ENCODE assay signal across 26 cellular contexts in the genomic region with DNA sequence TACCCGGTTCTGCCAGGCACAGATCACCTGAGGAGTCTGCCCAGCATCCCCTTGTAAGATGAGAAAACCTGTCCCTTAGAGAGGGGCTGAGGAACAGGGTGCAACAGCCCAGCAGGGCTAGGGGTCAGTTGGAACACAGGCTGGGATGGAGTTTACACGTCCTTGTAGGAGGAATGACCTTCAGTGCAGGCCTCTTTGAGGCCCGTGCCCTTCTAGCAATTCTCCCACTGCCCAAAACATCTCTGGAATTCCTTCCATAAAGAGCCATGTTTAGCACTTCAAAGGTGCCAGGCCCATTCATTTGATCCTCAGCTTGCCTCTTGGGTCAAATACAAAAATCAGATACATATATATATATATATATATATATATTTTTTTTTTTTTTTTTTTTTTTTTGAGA. TPM values are rescaled to one million over a fixed set of nuclear protein-coding genes. Genes with fewer than 3 reads are reported as not detected.
DNase-seq lines count a peak whose midpoint lies in the region; ATAC-seq, FAIRE-seq and TF ChIP-seq lines count a peak whose summit lies in the region.
"Had no signal": no experiment of that assay in that cellular context is flagged by ENCODE, and none has a peak within 500 bp of the region (broad histone marks: within the 10 kb centered on the region; RNA-seq: fewer than 3 reads in every experiment).

No MANE protein-coding gene starts in this region.

- CTCF ChIA-PET in HepG2 (lab: Yijun Ruan, JAX; ENCODE audit: low intra/inter-chr PET ratio, low total read pairs), result no interaction called here

- H3K27me3 ChIP-seq in HepG2 (ENCODE audit: control insufficient read depth in 1 of 2, insufficient read depth in 2 of 2, low read length in 2 of 2) (no peaks in the 10 kb centered on the region; a peak in 1 of 5 replicates), right lobe of liver (no peaks in the 10 kb centered on the region), right cardiac atrium (ENCODE audit: control insufficient read depth, insufficient read depth) (no peaks in the 10 kb centered on the region), upper lobe of right lung (no peaks in the 10 kb centered on the region)
- H3K27me3 ChIP-seq: tibial artery had no signal

- POLR2A ChIA-PET in HepG2 (lab: Yijun Ruan, JAX), result no interaction called here

- H3K4me2 ChIP-seq in HepG2 (ENCODE audit: low read depth, low read length), result no peak overlapping the region

- no peaks in the 10 kb centered on the region for H3K9me3 Mint-ChIP-seq in T-helper 1 cell treated with Interleukin-12 subunit alpha and Interleukin-12 subunit beta and Interleukin-4 antibody, amounts not matched to agents 30 μg/mL and 1 μg/mL, for 36 hours
- H3K9me3 Mint-ChIP-seq: activated B cell treated with CpG ODN at 0.5 μM for 24 hours; HFFc6; natural killer cell; stimulated activated memory B cell treated with anti-CD40 and anti-IgM and Interleukin-4, amounts not matched to agents 10 μg/mL and 1 μg/mL and 100 μg/mL, for 72 hours had no signal

- H3K4me3 Mint-ChIP-seq in T-helper 1 cell treated with Interleukin-12 subunit alpha and Interleukin-12 subunit beta and Interleukin-4 antibody, amounts not matched to agents 30 μg/mL and 1 μg/mL, for 36 hours, result no peak overlapping the region
- H3K4me3 Mint-ChIP-seq: activated B cell treated with CpG ODN at 0.5 μM for 24 hours; B cell; natural killer cell; stimulated activated memory B cell treated with anti-CD40 and anti-IgM and Interleukin-4, amounts not matched to agents 10 μg/mL and 1 μg/mL and 100 μg/mL, for 72 hours had no signal

- peaks cover 41% of the 10 kb centered on the region for H3K4me1 Mint-ChIP-seq in T-helper 1 cell treated with Interleukin-12 subunit alpha and Interleukin-12 subunit beta and Interleukin-4 antibody, amounts not matched to agents 30 μg/mL and 1 μg/mL, for 36 hours (ENCODE audit: low read depth)

- no peak for TF ChIP-seq CTCF in HepG2 (CRISPR knock-in tag; IDR thresholded peaks at IDR 0.05)
- no peak for TF ChIP-seq CTCF in right lobe of liver (IDR thresholded peaks at IDR 0.05)
- TF ChIP-seq CTCF in upper lobe of right lung (IDR thresholded peaks at IDR 0.05), result no peak

- WGBS in HepG2 (ENCODE audit: low lambda C conversion rate), result 55% methylated on average over 3 of the region's 3 CpGs
- 53% methylated on average over 2 of the region's 3 CpGs for WGBS in right lobe of liver (ENCODE audit: insufficient coverage, low coverage, low lambda C conversion rate, missing lambda C conversion rate)
- 63% methylated on average over 3 of the region's 3 CpGs for WGBS in right cardiac atrium

- no peak overlapping the region for H2AFZ ChIP-seq in HepG2 (ENCODE audit: low read length)

- TF ChIP-seq POLR2A in HepG2 (IDR thresholded peaks at IDR 0.05; ENCODE audit: insufficient read depth in 1 of 2, low read depth in 2 of 2, low read length in 2 of 2) (no peak), right lobe of liver (IDR thresholded peaks at IDR 0.05) (no peak)

- no peaks in the 10 kb centered on the region for H3K27me3 Mint-ChIP-seq in T-helper 1 cell treated with Interleukin-12 subunit alpha and Interleukin-12 subunit beta and Interleukin-4 antibody, amounts not matched to agents 30 μg/mL and 1 μg/mL, for 36 hours (ENCODE audit: low read depth)
- H3K27me3 Mint-ChIP-seq: activated B cell treated with CpG ODN at 0.5 μM for 24 hours; B cell; stimulated activated memory B cell treated with anti-CD40 and anti-IgM and Interleukin-4, amounts not matched to agents 10 μg/mL and 1 μg/mL and 100 μg/mL, for 72 hours had no signal

- no peak for FAIRE-seq in HepG2 (lab: Jason Lieb, UNC)

- BruUV-seq in HepG2 (replicated peaks; lab: Mats Ljungman, UMichigan), result no TSS peak

- TF ChIP-seq EP300 in HepG2 (IDR thresholded peaks at IDR 0.05; ENCODE audit: low read depth in 2 of 2, low read length in 2 of 2) (no peak), HepG2 (CRISPR knock-in tag; IDR thresholded peaks at IDR 0.05; ENCODE audit: borderline replicate concordance) (no peak)

- DNase-seq in T-helper 1 cell, result no peak
- no peak for DNase-seq in HepG2 (ENCODE audit: low spot score)
- no peak for DNase-seq in right lobe of liver
- peak in 1 of 3 donors; percentile 13 for DNase-seq in right cardiac atrium
- DNase-seq in upper lobe of right lung, result no peak
- DNase-seq in SIG-M5 (lab: John Stamatoyannopoulos, UW), result no peak
- DNase-seq: activated B cell treated with CpG ODN at 0.5 μM for 24 hours, DMS79 treated with DMSO at 0.1 percent for 48 hours, glutamatergic neuron, HFFc6, KG1, midbrain, natural killer cell, NCI-H1694 treated with DMSO at 0.1 percent for 48 hours, NCI-H526 treated with DMSO at 0.1 percent for 48 hours, T1000, tibial artery had no signal

- H3K4me3 ChIP-seq in HepG2 (replicated peaks in 1 of 3; ENCODE audit: insufficient read depth in 1 of 3, low read depth in 2 of 3, low read length in 3 of 3) (no peak overlapping the region), right lobe of liver (no peak overlapping the region), right cardiac atrium (ENCODE audit: low read length) (no peak overlapping the region), upper lobe of right lung (no peak overlapping the region)
- H3K4me3 ChIP-seq: GM12878, SK-N-MC, tibial artery had no signal

- H3K27ac Mint-ChIP-seq in T-helper 1 cell treated with Interleukin-12 subunit alpha and Interleukin-12 subunit beta and Interleukin-4 antibody, amounts not matched to agents 30 μg/mL and 1 μg/mL, for 36 hours, result peak overlapping the region; percentile 55
- H3K27ac Mint-ChIP-seq: B cell, natural killer cell had no signal

- peaks cover 12% of the 10 kb centered on the region for H3K36me3 Mint-ChIP-seq in T-helper 1 cell treated with Interleukin-12 subunit alpha and Interleukin-12 subunit beta and Interleukin-4 antibody, amounts not matched to agents 30 μg/mL and 1 μg/mL, for 36 hours (ENCODE audit: low read depth)
- H3K36me3 Mint-ChIP-seq: natural killer cell had no signal

- no peaks in the 10 kb centered on the region for H4K20me1 ChIP-seq in HepG2 (ENCODE audit: insufficient read depth, low read length)

- no peak for ATAC-seq in HepG2
- no peak for ATAC-seq in right lobe of liver
- ATAC-seq in right cardiac atrium, result no peak
- ATAC-seq in upper lobe of right lung, result no peak
- ATAC-seq in GM19351 (IDR thresholded peaks at IDR 0.05; ENCODE audit: unreplicated experiment), result no peak
- ATAC-seq: GM12878; natural killer cell; sciatic nerve; stimulated activated memory B cell treated with anti-CD40 and anti-IgM and Interleukin-4, amounts not matched to agents 10 μg/mL and 1 μg/mL and 100 μg/mL, for 72 hours had no signal

- H3K36me3 ChIP-seq in HepG2 (replicated peaks in 1 of 2; ENCODE audit: control insufficient read depth in 1 of 2, insufficient read depth in 2 of 2, low read length in 2 of 2) (0 out of 5 replicates have a peak, but pooled peaks cover 2 to 5% of the 10 kb centered on the region in 2 experiments), right lobe of liver (no peaks in the 10 kb centered on the region), upper lobe of right lung (peaks cover 19% of the 10 kb centered on the region)

- H3K9me3 ChIP-seq in HepG2 (ENCODE audit: low read length) (no peaks in the 10 kb centered on the region), right lobe of liver (no peaks in the 10 kb centered on the region), right cardiac atrium (ENCODE audit: control insufficient read depth, low read length) (no peaks in the 10 kb centered on the region), upper lobe of right lung (no peaks in the 10 kb centered on the region)
- H3K9me3 ChIP-seq: Caco-2, tibial artery had no signal

- H3K27ac ChIP-seq in HepG2 (ENCODE audit: extremely low read length, insufficient read depth, low read length) (peak overlapping the region; percentile 46), right lobe of liver (no peak overlapping the region), right cardiac atrium (ENCODE audit: low read length) (peak overlapping the region; percentile 30), upper lobe of right lung (peak overlapping the region; percentile 18)
- H3K27ac ChIP-seq: 22Rv1, SK-N-MC, tibial artery had no signal

- no peak overlapping the region for H3K9ac ChIP-seq in HepG2 (ENCODE audit: insufficient read depth, low read depth, low read length)

- TF ChIP-seq RAD21 in HepG2 (CRISPR knock-in tag; IDR thresholded peaks at IDR 0.05), result no peak

- intact Hi-C loops in HepG2 (cut with micrococcal nuclease; ENCODE audit: unreplicated experiment) (no loop called here), right lobe of liver (cut with DNase I) (no loop called here), right cardiac atrium (cut with DNase I) (loop anchor here in 1 of 4 donors (10.0 kb wide), 1 partner anchor 596 kb away; no protein-coding TSS in a partner anchor), upper lobe of right lung (cut with DNase I) (no loop called here)

- H3K79me2 ChIP-seq in HepG2 (ENCODE audit: insufficient read depth, low read length), result peaks cover 4% of the 10 kb centered on the region

- H3K4me1 ChIP-seq in HepG2 (ENCODE audit: insufficient read depth, low read length), result peaks cover 41% of the 10 kb centered on the region
- H3K4me1 ChIP-seq in right lobe of liver, result peaks cover 0 to 16% (median 0%) of the 10 kb centered on the region in 4 donors
- peaks cover 7% of the 10 kb centered on the region for H3K4me1 ChIP-seq in right cardiac atrium (ENCODE audit: control insufficient read depth, insufficient read depth, low read length)
- H3K4me1 ChIP-seq in upper lobe of right lung, result peaks cover 10% of the 10 kb centered on the region
- H3K4me1 ChIP-seq: Caco-2 had no signal

- in situ Hi-C loops in HepG2 (cut with HindIII; ENCODE audit: extremely low pct_ligation_motif_present, low pct_unique_long_range_greater_than_20kb), result no loop called here

RNA-seq across cellular contexts. Expression of a gene that starts 4.5 kb away (rescaled TPM):
- total RNA-seq in HepG2 (2016; rRNA removed; fragmentation: Illumina TruSeq; extraction: Trizol), result 6.5 and 13.7 TPM in 2 replicates
- total RNA-seq in HepG2 (2016; cell fraction: cytosol; rRNA removed; fragmentation: Illumina TruSeq; extraction: Trizol; ENCODE audit: low read depth), result 1.8 and 2.6 TPM in 2 replicates
- 9.9 and 14.3 TPM in 2 replicates for total RNA-seq in HepG2 (2016; cell fraction: insoluble cytoplasmic fraction; rRNA removed; fragmentation: Illumina TruSeq; extraction: Trizol)
- 6.1 and 6.2 TPM in 2 replicates for total RNA-seq in HepG2 (2016; cell fraction: membrane; rRNA removed; fragmentation: Illumina TruSeq; extraction: Trizol)
- total RNA-seq in HepG2 (2016; cell fraction: nucleus; rRNA removed; fragmentation: Illumina TruSeq; extraction: Trizol), result 11.2 and 14.3 TPM in 2 replicates
- 9.5 and 13.0 TPM in 2 replicates for polyA plus RNA-seq in HepG2 (2011; rRNA removed)
- polyA plus RNA-seq in HepG2 (2011; cell fraction: cytosol; rRNA removed), result 9.4 and 10.3 TPM in 2 replicates
- polyA plus RNA-seq in HepG2 (2011; cell fraction: nucleus; rRNA removed), result 20.7 and 23.6 TPM in 2 replicates
- polyA plus RNA-seq in HepG2 (2012), result 8.5 and 12.6 TPM in 2 replicates
- 2.0 and 2.2 TPM in 2 replicates for polyA plus RNA-seq in HepG2 (2016; cell fraction: cytosol; fragmentation: Illumina TruSeq; extraction: Trizol; ENCODE audit: low read depth)
- 7.3 and 8.2 TPM in 2 replicates for polyA plus RNA-seq in HepG2 (2016; cell fraction: insoluble cytoplasmic fraction; fragmentation: Illumina TruSeq; extraction: Trizol; ENCODE audit: low read depth)
- polyA plus RNA-seq in HepG2 (2016; cell fraction: membrane; fragmentation: Illumina TruSeq; extraction: Trizol; ENCODE audit: low read depth), result 4.5 and 5.9 TPM in 2 replicates
- 20.2 and 21.3 TPM in 2 replicates for polyA plus RNA-seq in HepG2 (2016; cell fraction: nucleus; fragmentation: Illumina TruSeq; extraction: Trizol; ENCODE audit: insufficient read depth, low read depth)
- 10.3 and 11.2 TPM in 2 replicates for polyA minus RNA-seq in HepG2 (2011; rRNA and poly(A)+ RNA removed; ENCODE audit: low replicate concordance)
- 5.1 and 6.0 TPM in 2 replicates for polyA minus RNA-seq in HepG2 (2011; cell fraction: cytosol; rRNA and poly(A)+ RNA removed)
- polyA minus RNA-seq in HepG2 (2011; cell fraction: nucleus; rRNA and poly(A)+ RNA removed), result 9.7 TPM in 2 replicates
- total RNA-seq in right lobe of liver, result 10 to 100 TPM in 2 of 6 experiments, 1 to 10 TPM in 4; 6.7 to 30.3 (median 9.4) TPM
- 10 to 100 TPM in 1 of 4 donors, 1 to 10 TPM in 3; 7.7 to 10.5 (median 8.4) TPM for total RNA-seq in right cardiac atrium
- 7.4 TPM for polyA plus RNA-seq in right cardiac atrium
- 23.3 TPM for total RNA-seq in upper lobe of right lung

RNA-seq across cellular contexts. Expression of a gene that starts 5.0 kb away (rescaled TPM):
- total RNA-seq in HepG2 (2016; rRNA removed; fragmentation: Illumina TruSeq; extraction: Trizol) (25.2 and 30.9 TPM in 2 replicates), right lobe of liver (10 to 100 TPM; 13.5 to 26.1 (median 22.8) TPM), right cardiac atrium (1 to 10 TPM; 4.6 to 5.8 (median 4.9) TPM), upper lobe of right lung (10.4 TPM)
- total RNA-seq in HepG2 (2016; cell fraction: cytosol; rRNA removed; fragmentation: Illumina TruSeq; extraction: Trizol; ENCODE audit: low read depth), result 3.5 and 3.8 TPM in 2 replicates
- total RNA-seq in HepG2 (2016; cell fraction: insoluble cytoplasmic fraction; rRNA removed; fragmentation: Illumina TruSeq; extraction: Trizol), result 25.0 and 28.4 TPM in 2 replicates
- 7.6 and 8.2 TPM in 2 replicates for total RNA-seq in HepG2 (2016; cell fraction: membrane; rRNA removed; fragmentation: Illumina TruSeq; extraction: Trizol)
- 20.4 and 24.0 TPM in 2 replicates for total RNA-seq in HepG2 (2016; cell fraction: nucleus; rRNA removed; fragmentation: Illumina TruSeq; extraction: Trizol)
- polyA plus RNA-seq in HepG2 (2011; rRNA removed) (16.2 and 20.4 TPM in 2 replicates), right cardiac atrium (2.9 TPM)
- 16.1 and 16.7 TPM in 2 replicates for polyA plus RNA-seq in HepG2 (2011; cell fraction: cytosol; rRNA removed)
- 27.2 and 28.1 TPM in 2 replicates for polyA plus RNA-seq in HepG2 (2011; cell fraction: nucleus; rRNA removed)
- polyA plus RNA-seq in HepG2 (2012), result 13.6 and 14.5 TPM in 2 replicates
- polyA plus RNA-seq in HepG2 (2016; cell fraction: cytosol; fragmentation: Illumina TruSeq; extraction: Trizol; ENCODE audit: low read depth), result 1.1 and 1.2 TPM in 2 replicates
- 18.4 and 20.4 TPM in 2 replicates for polyA plus RNA-seq in HepG2 (2016; cell fraction: insoluble cytoplasmic fraction; fragmentation: Illumina TruSeq; extraction: Trizol; ENCODE audit: low read depth)
- 2.5 and 3.0 TPM in 2 replicates for polyA plus RNA-seq in HepG2 (2016; cell fraction: membrane; fragmentation: Illumina TruSeq; extraction: Trizol; ENCODE audit: low read depth)
- 24.9 and 27.7 TPM in 2 replicates for polyA plus RNA-seq in HepG2 (2016; cell fraction: nucleus; fragmentation: Illumina TruSeq; extraction: Trizol; ENCODE audit: insufficient read depth, low read depth)
- 24.9 and 63.4 TPM in 2 replicates for polyA minus RNA-seq in HepG2 (2011; rRNA and poly(A)+ RNA removed; ENCODE audit: low replicate concordance)
- polyA minus RNA-seq in HepG2 (2011; cell fraction: cytosol; rRNA and poly(A)+ RNA removed), result 15.3 and 17.2 TPM in 2 replicates
- 33.7 and 38.2 TPM in 2 replicates for polyA minus RNA-seq in HepG2 (2011; cell fraction: nucleus; rRNA and poly(A)+ RNA removed)

RNA-seq across cellular contexts. Expression of a gene that starts 27.4 kb away (rescaled TPM):
- total RNA-seq in HepG2 (2016; rRNA removed; fragmentation: Illumina TruSeq; extraction: Trizol) (44.5 and 45.1 TPM in 2 replicates), right lobe of liver (10 to 100 TPM in 4 of 6 experiments, 1 to 10 TPM in 2; 8.1 to 60.9 (median 34.7) TPM), right cardiac atrium (100 to 1,000 TPM; 156 to 184 (median 181) TPM), upper lobe of right lung (108 TPM)
- 20.2 and 21.9 TPM in 2 replicates for total RNA-seq in HepG2 (2016; cell fraction: cytosol; rRNA removed; fragmentation: Illumina TruSeq; extraction: Trizol; ENCODE audit: low read depth)
- 43.7 and 44.8 TPM in 2 replicates for total RNA-seq in HepG2 (2016; cell fraction: insoluble cytoplasmic fraction; rRNA removed; fragmentation: Illumina TruSeq; extraction: Trizol)
- total RNA-seq in HepG2 (2016; cell fraction: membrane; rRNA removed; fragmentation: Illumina TruSeq; extraction: Trizol), result 44.2 and 51.0 TPM in 2 replicates
- 17.2 and 23.9 TPM in 2 replicates for total RNA-seq in HepG2 (2016; cell fraction: nucleus; rRNA removed; fragmentation: Illumina TruSeq; extraction: Trizol)
- polyA plus RNA-seq in HepG2 (2011; rRNA removed) (16.7 and 20.4 TPM in 2 replicates), right cardiac atrium (248 TPM)
- polyA plus RNA-seq in HepG2 (2011; cell fraction: cytosol; rRNA removed), result 27.1 and 29.0 TPM in 2 replicates
- 19.8 and 21.2 TPM in 2 replicates for polyA plus RNA-seq in HepG2 (2011; cell fraction: nucleus; rRNA removed)
- 14.6 and 15.5 TPM in 2 replicates for polyA plus RNA-seq in HepG2 (2012)
- polyA plus RNA-seq in HepG2 (2016; cell fraction: cytosol; fragmentation: Illumina TruSeq; extraction: Trizol; ENCODE audit: low read depth), result 23.2 and 28.8 TPM in 2 replicates
- polyA plus RNA-seq in HepG2 (2016; cell fraction: insoluble cytoplasmic fraction; fragmentation: Illumina TruSeq; extraction: Trizol; ENCODE audit: low read depth), result 43.3 and 55.1 TPM in 2 replicates
- polyA plus RNA-seq in HepG2 (2016; cell fraction: membrane; fragmentation: Illumina TruSeq; extraction: Trizol; ENCODE audit: low read depth), result 46.7 and 49.7 TPM in 2 replicates
- 31.7 and 35.3 TPM in 2 replicates for polyA plus RNA-seq in HepG2 (2016; cell fraction: nucleus; fragmentation: Illumina TruSeq; extraction: Trizol; ENCODE audit: insufficient read depth, low read depth)
- polyA minus RNA-seq in HepG2 (2011; rRNA and poly(A)+ RNA removed; ENCODE audit: low replicate concordance), result 23.4 and 40.0 TPM in 2 replicates
- polyA minus RNA-seq in HepG2 (2011; cell fraction: cytosol; rRNA and poly(A)+ RNA removed), result 12.6 and 16.6 TPM in 2 replicates
- polyA minus RNA-seq in HepG2 (2011; cell fraction: nucleus; rRNA and poly(A)+ RNA removed), result 11.7 and 13.6 TPM in 2 replicates

RNA-seq across cellular contexts. Expression of a gene that starts 27.6 kb away (rescaled TPM):
- total RNA-seq in HepG2 (2016; rRNA removed; fragmentation: Illumina TruSeq; extraction: Trizol), result 42.2 and 45.1 TPM in 2 replicates
- total RNA-seq in HepG2 (2016; cell fraction: cytosol; rRNA removed; fragmentation: Illumina TruSeq; extraction: Trizol; ENCODE audit: low read depth), result 60.5 and 83.6 TPM in 2 replicates
- total RNA-seq in HepG2 (2016; cell fraction: insoluble cytoplasmic fraction; rRNA removed; fragmentation: Illumina TruSeq; extraction: Trizol), result 42.9 and 47.7 TPM in 2 replicates
- total RNA-seq in HepG2 (2016; cell fraction: membrane; rRNA removed; fragmentation: Illumina TruSeq; extraction: Trizol), result 57.6 and 76.2 TPM in 2 replicates
- 22.4 and 23.6 TPM in 2 replicates for total RNA-seq in HepG2 (2016; cell fraction: nucleus; rRNA removed; fragmentation: Illumina TruSeq; extraction: Trizol)
- polyA plus RNA-seq in HepG2 (2011; rRNA removed), result 47.7 and 53.7 TPM in 2 replicates
- 50.2 and 99.7 TPM in 2 replicates for polyA plus RNA-seq in HepG2 (2011; cell fraction: cytosol; rRNA removed)
- polyA plus RNA-seq in HepG2 (2011; cell fraction: nucleus; rRNA removed), result 28.3 and 28.6 TPM in 2 replicates
- polyA plus RNA-seq in HepG2 (2012), result 37.0 and 41.4 TPM in 2 replicates
- 126 and 179 TPM in 2 replicates for polyA plus RNA-seq in HepG2 (2016; cell fraction: cytosol; fragmentation: Illumina TruSeq; extraction: Trizol; ENCODE audit: low read depth)
- polyA plus RNA-seq in HepG2 (2016; cell fraction: insoluble cytoplasmic fraction; fragmentation: Illumina TruSeq; extraction: Trizol; ENCODE audit: low read depth), result 92.6 and 104 TPM in 2 replicates
- 107 and 132 TPM in 2 replicates for polyA plus RNA-seq in HepG2 (2016; cell fraction: membrane; fragmentation: Illumina TruSeq; extraction: Trizol; ENCODE audit: low read depth)
- 69.7 and 73.2 TPM in 2 replicates for polyA plus RNA-seq in HepG2 (2016; cell fraction: nucleus; fragmentation: Illumina TruSeq; extraction: Trizol; ENCODE audit: insufficient read depth, low read depth)
- polyA minus RNA-seq in HepG2 (2011; rRNA and poly(A)+ RNA removed; ENCODE audit: low replicate concordance), result 22.5 and 22.6 TPM in 2 replicates
- 17.3 and 24.3 TPM in 2 replicates for polyA minus RNA-seq in HepG2 (2011; cell fraction: cytosol; rRNA and poly(A)+ RNA removed)
- 8.5 and 13.6 TPM in 2 replicates for polyA minus RNA-seq in HepG2 (2011; cell fraction: nucleus; rRNA and poly(A)+ RNA removed)
- total RNA-seq in right lobe of liver, result 10 to 100 TPM; 19.7 to 27.7 (median 24.4) TPM
- total RNA-seq in right cardiac atrium, result 10 to 100 TPM; 55.2 to 59.7 (median 56.4) TPM
- polyA plus RNA-seq in right cardiac atrium, result 137 TPM
- 28.6 TPM for total RNA-seq in upper lobe of right lung

RNA-seq across cellular contexts. Expression of a gene that starts 31.8 kb away (rescaled TPM):
- total RNA-seq in HepG2 (2016; rRNA removed; fragmentation: Illumina TruSeq; extraction: Trizol) (2.2 and 5.3 TPM in 2 replicates), right lobe of liver (10 to 100 TPM in 1 of 6 experiments, 1 to 10 TPM in 5; 3.1 to 12.0 (median 6.4) TPM), right cardiac atrium (1 to 10 TPM; 3.5 to 4.6 (median 3.7) TPM), upper lobe of right lung (2.9 TPM)
- total RNA-seq in HepG2 (2016; cell fraction: cytosol; rRNA removed; fragmentation: Illumina TruSeq; extraction: Trizol; ENCODE audit: low read depth), result 1.9 TPM in 2 replicates
- 1.9 and 5.0 TPM in 2 replicates for total RNA-seq in HepG2 (2016; cell fraction: insoluble cytoplasmic fraction; rRNA removed; fragmentation: Illumina TruSeq; extraction: Trizol)
- 2.0 and 2.1 TPM in 2 replicates for total RNA-seq in HepG2 (2016; cell fraction: membrane; rRNA removed; fragmentation: Illumina TruSeq; extraction: Trizol)
- total RNA-seq in HepG2 (2016; cell fraction: nucleus; rRNA removed; fragmentation: Illumina TruSeq; extraction: Trizol), result 7.9 and 9.6 TPM in 2 replicates
- polyA plus RNA-seq in HepG2 (2011; rRNA removed) (8.0 and 9.5 TPM in 2 replicates), right cardiac atrium (3.6 TPM)
- 3.6 and 3.7 TPM in 2 replicates for polyA plus RNA-seq in HepG2 (2011; cell fraction: cytosol; rRNA removed)
- polyA plus RNA-seq in HepG2 (2011; cell fraction: nucleus; rRNA removed), result 29.7 and 33.7 TPM in 2 replicates
- polyA plus RNA-seq in HepG2 (2012), result 5.3 and 6.4 TPM in 2 replicates
- polyA plus RNA-seq in HepG2 (2016; cell fraction: cytosol; fragmentation: Illumina TruSeq; extraction: Trizol; ENCODE audit: low read depth), result 0.44 and 0.46 TPM in 2 replicates
- 1.7 and 2.2 TPM in 2 replicates for polyA plus RNA-seq in HepG2 (2016; cell fraction: insoluble cytoplasmic fraction; fragmentation: Illumina TruSeq; extraction: Trizol; ENCODE audit: low read depth)
- 0.60 and 0.85 TPM in 2 replicates for polyA plus RNA-seq in HepG2 (2016; cell fraction: membrane; fragmentation: Illumina TruSeq; extraction: Trizol; ENCODE audit: low read depth)
- 29.4 and 35.3 TPM in 2 replicates for polyA plus RNA-seq in HepG2 (2016; cell fraction: nucleus; fragmentation: Illumina TruSeq; extraction: Trizol; ENCODE audit: insufficient read depth, low read depth)
- polyA minus RNA-seq in HepG2 (2011; rRNA and poly(A)+ RNA removed; ENCODE audit: low replicate concordance), result 7.1 and 8.2 TPM in 2 replicates
- polyA minus RNA-seq in HepG2 (2011; cell fraction: cytosol; rRNA and poly(A)+ RNA removed), result 1.3 and 4.2 TPM in 2 replicates
- polyA minus RNA-seq in HepG2 (2011; cell fraction: nucleus; rRNA and poly(A)+ RNA removed), result 10.7 and 14.4 TPM in 2 replicates

Comparison
In these comparisons a context has a peak if more than half of its experiments do, and no peak if none do; other contexts are left out.
1. H3K27ac ChIP-seq: peak in HepG2 (single experiment), right cardiac atrium (single experiment) and upper lobe of right lung (single experiment); none in right lobe of liver (0 of 3).